In the genomic region with DNA sequence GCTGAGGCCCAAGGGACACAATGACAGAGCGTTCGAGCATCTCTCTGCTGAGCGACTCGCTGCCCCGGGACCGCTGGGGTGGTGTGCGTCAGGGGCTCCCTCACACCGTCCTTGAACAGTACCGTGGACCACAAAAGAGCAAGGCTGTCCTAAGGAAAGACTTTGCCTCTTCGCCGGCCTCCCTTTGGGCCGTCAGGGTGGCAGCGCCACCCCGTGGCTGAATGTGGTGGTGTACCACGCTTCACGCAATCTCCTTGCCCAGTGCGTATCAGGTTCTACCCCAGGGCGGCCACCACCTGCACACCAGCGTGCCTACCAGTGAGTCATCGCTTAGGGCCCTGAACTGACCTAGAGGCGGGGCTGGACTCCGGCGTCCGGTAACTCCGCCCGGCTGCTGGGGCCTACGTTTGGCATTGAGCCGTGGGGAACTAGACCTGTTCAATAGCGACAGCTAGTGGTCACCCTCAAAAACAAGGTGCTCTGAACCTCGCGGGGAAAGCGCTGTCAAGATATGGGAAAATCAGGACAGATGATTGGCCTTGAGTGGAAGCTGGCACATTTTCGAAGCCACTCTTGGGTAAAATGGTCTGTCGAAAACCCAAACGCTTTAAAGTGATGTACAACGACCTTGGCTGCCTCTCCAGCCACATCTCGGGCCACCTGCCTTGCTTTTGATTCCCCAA, we compare ENCODE assay signal across 8 cellular contexts. TPM values are rescaled to one million over a fixed set of nuclear protein-coding genes. Genes with fewer than 3 reads are reported as not detected.
A peak's percentile ranks its signal among the peaks of the same experiment; 100 is the strongest.
DNase-seq lines count a peak whose midpoint lies in the region; ATAC-seq and TF ChIP-seq lines count a peak whose summit lies in the region.

No MANE protein-coding gene starts in this region.

- peak; percentile 100 for DNase-seq in DMS53 (lab: John Stamatoyannopoulos, UW)
- DNase-seq in breast epithelium (ENCODE audit: low spot score in 2 of 2), result peak; percentile 92 to 94
- peak; percentile 98 for DNase-seq in iPS-NIHi7 (ENCODE audit: extremely low spot score)
- DNase-seq in smooth muscle cell (lab: John Stamatoyannopoulos, UW; ENCODE audit: unreplicated experiment), result peak; percentile 47
- DNase-seq in NCI-H1417 treated with DMSO at 0.1 percent for 48 hours (lab: John Stamatoyannopoulos, UW), result no peak

- H3K4me3 ChIP-seq in breast epithelium, result peak overlapping the region; percentile 7 to 47 (median 37)
- peak overlapping the region; percentile 37 for H3K4me3 ChIP-seq in smooth muscle cell

- ATAC-seq in GM21717 (IDR thresholded peaks at IDR 0.05; ENCODE audit: unreplicated experiment), result peak; percentile 65

- no peak overlapping the region for H3K9ac ChIP-seq in smooth muscle cell (ENCODE audit: low read depth)

- no peaks in the 10 kb centered on the region for H3K27me3 ChIP-seq in breast epithelium
- no peaks in the 10 kb centered on the region for H3K27me3 ChIP-seq in smooth muscle cell (ENCODE audit: low read depth)

- peak; percentile 57 for TF ChIP-seq RAD21 in Ishikawa (IDR thresholded peaks at IDR 0.05; ENCODE audit: low read depth)

- TF ChIP-seq CTCF in VCaP (conservative IDR thresholded peaks at IDR 0.05) (0 out of 2 replicates have a peak, but pooled peaks have one; percentile 11), breast epithelium (IDR thresholded peaks at IDR 0.05) (peak; percentile 98), smooth muscle cell (IDR thresholded peaks at IDR 0.05; ENCODE audit: borderline replicate concordance, insufficient read depth, poor library complexity, severe bottlenecking) (peak; percentile 91)

- H3K4me1 ChIP-seq in breast epithelium, result no peaks in the 10 kb centered on the region
- H3K4me1 ChIP-seq in smooth muscle cell (ENCODE audit: low read depth), result no peaks in the 10 kb centered on the region

- H3K79me2 ChIP-seq in smooth muscle cell (ENCODE audit: low read depth), result no peaks in the 10 kb centered on the region

- H3K36me3 ChIP-seq in breast epithelium (no peaks in the 10 kb centered on the region), smooth muscle cell (ENCODE audit: low read depth) (no peaks in the 10 kb centered on the region)

- peak overlapping the region; percentile 8 for H2AFZ ChIP-seq in smooth muscle cell (ENCODE audit: low read depth)

- TF ChIP-seq EP300 in Ishikawa (IDR thresholded peaks at IDR 0.05; ENCODE audit: borderline replicate concordance), result peak; percentile 26; the same call in 1 of the 2 replicates

- H3F3A ChIP-seq in smooth muscle cell (ENCODE audit: low read depth), result peaks cover 4% of the 10 kb centered on the region

- H3K27ac ChIP-seq in VCaP (peak overlapping the region; percentile 79), breast epithelium (peak overlapping the region in 1 of 2 donors; percentile 67), smooth muscle cell (ENCODE audit: low read depth) (no peak overlapping the region)

- no peak for TF ChIP-seq POLR2A in breast epithelium (IDR thresholded peaks at IDR 0.05)

- WGBS in smooth muscle cell (ENCODE audit: low lambda C conversion rate), result 5% methylated on average over 37 of the region's 37 CpGs

- H3K9me3 ChIP-seq in breast epithelium (no peaks in the 10 kb centered on the region), smooth muscle cell (replicated peaks; ENCODE audit: low read depth) (no peaks in the 10 kb centered on the region)

- intact Hi-C loops in breast epithelium (cut with DNase I; ENCODE audit: low total_unique reads), result no loop called here

- no peaks in the 10 kb centered on the region for H4K20me1 ChIP-seq in smooth muscle cell (ENCODE audit: low read depth)

- peak overlapping the region; percentile 72 for H3K4me2 ChIP-seq in smooth muscle cell

TF ChIP-seq in Ishikawa, 13 proteins besides CTCF, POLR2A, EP300 and RAD21:
- TF ChIP-seq CEBPB (IDR thresholded peaks at IDR 0.05), result no peak
- TF ChIP-seq, protein P1, sequence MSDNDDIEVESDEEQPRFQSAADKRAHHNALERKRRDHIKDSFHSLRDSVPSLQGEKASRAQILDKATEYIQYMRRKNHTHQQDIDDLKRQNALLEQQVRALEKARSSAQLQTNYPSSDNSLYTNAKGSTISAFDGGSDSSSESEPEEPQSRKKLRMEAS (IDR thresholded peaks at IDR 0.05), result peak; percentile 83
- no peak for TF ChIP-seq CREB1 (IDR thresholded peaks at IDR 0.05; ENCODE audit: low read depth)
- TF ChIP-seq NFIC (IDR thresholded peaks at IDR 0.05), result peak; percentile 81
- peak; percentile 44; the same call in 1 of the 2 replicates for TF ChIP-seq TEAD4 (IDR thresholded peaks at IDR 0.05)
- TF ChIP-seq, protein P2, sequence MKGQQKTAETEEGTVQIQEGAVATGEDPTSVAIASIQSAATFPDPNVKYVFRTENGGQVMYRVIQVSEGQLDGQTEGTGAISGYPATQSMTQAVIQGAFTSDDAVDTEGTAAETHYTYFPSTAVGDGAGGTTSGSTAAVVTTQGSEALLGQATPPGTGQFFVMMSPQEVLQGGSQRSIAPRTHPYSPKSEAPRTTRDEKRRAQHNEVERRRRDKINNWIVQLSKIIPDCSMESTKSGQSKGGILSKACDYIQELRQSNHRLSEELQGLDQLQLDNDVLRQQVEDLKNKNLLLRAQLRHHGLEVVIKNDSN (IDR thresholded peaks at IDR 0.05), result peak; percentile 47; the same call in 1 of the 2 replicates
- TF ChIP-seq TAF1 (IDR thresholded peaks at IDR 0.05; ENCODE audit: low read depth), result no peak
- TF ChIP-seq EGR1 (IDR thresholded peaks at IDR 0.05), result no peak
- no peak for TF ChIP-seq YY1 (IDR thresholded peaks at IDR 0.05; ENCODE audit: low read depth)
- TF ChIP-seq, protein P3, sequence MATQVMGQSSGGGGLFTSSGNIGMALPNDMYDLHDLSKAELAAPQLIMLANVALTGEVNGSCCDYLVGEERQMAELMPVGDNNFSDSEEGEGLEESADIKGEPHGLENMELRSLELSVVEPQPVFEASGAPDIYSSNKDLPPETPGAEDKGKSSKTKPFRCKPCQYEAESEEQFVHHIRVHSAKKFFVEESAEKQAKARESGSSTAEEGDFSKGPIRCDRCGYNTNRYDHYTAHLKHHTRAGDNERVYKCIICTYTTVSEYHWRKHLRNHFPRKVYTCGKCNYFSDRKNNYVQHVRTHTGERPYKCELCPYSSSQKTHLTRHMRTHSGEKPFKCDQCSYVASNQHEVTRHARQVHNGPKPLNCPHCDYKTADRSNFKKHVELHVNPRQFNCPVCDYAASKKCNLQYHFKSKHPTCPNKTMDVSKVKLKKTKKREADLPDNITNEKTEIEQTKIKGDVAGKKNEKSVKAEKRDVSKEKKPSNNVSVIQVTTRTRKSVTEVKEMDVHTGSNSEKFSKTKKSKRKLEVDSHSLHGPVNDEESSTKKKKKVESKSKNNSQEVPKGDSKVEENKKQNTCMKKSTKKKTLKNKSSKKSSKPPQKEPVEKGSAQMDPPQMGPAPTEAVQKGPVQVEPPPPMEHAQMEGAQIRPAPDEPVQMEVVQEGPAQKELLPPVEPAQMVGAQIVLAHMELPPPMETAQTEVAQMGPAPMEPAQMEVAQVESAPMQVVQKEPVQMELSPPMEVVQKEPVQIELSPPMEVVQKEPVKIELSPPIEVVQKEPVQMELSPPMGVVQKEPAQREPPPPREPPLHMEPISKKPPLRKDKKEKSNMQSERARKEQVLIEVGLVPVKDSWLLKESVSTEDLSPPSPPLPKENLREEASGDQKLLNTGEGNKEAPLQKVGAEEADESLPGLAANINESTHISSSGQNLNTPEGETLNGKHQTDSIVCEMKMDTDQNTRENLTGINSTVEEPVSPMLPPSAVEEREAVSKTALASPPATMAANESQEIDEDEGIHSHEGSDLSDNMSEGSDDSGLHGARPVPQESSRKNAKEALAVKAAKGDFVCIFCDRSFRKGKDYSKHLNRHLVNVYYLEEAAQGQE (IDR thresholded peaks at IDR 0.05; ENCODE audit: low read depth), result no peak
- no peak for TF ChIP-seq FOXM1 (IDR thresholded peaks at IDR 0.05; ENCODE audit: borderline replicate concordance, low read depth)
- TF ChIP-seq ZBTB7A (IDR thresholded peaks at IDR 0.05; ENCODE audit: low read depth), result no peak
- TF ChIP-seq TCF12 (IDR thresholded peaks at IDR 0.05; ENCODE audit: low read depth), result peak; percentile 75

RNA-seq across cellular contexts. Expression of a gene that starts 8.1 kb away (rescaled TPM):
- total RNA-seq in breast epithelium (1 to 10 TPM; 3.6 to 4.6 (median 4.4) TPM), smooth muscle cell (0.04 TPM in 1 of 2 replicates, not detected in the other)
- 0.72 TPM in 1 of 2 replicates, not detected in the other for polyA plus RNA-seq in smooth muscle cell

RNA-seq across cellular contexts. Expression of a gene that starts 36.6 kb away (rescaled TPM):
- total RNA-seq in breast epithelium (1 to 10 TPM in 2 of 3 donors, under 1 TPM in 1; 0.64 to 3.1 (median 2.0) TPM), smooth muscle cell (5.0 and 10.6 TPM in 2 replicates)
- polyA plus RNA-seq in smooth muscle cell, result 1.0 and 3.8 TPM in 2 replicates

RNA-seq across cellular contexts. Expression of a gene that starts 43.1 kb away (rescaled TPM):
- total RNA-seq in breast epithelium, result 10 to 100 TPM in 1 of 3 donors, 1 to 10 TPM in 1, under 1 TPM in 1; 0.88 to 90.1 (median 7.5) TPM
- not detected in 2 replicates for total RNA-seq in smooth muscle cell
- polyA plus RNA-seq in smooth muscle cell, result 0.74 TPM in 1 of 2 replicates, not detected in the other

RNA-seq across cellular contexts. Expression of a gene that starts 58.2 kb away (rescaled TPM):
- total RNA-seq in breast epithelium (10 to 100 TPM in 2 of 3 donors, 1 to 10 TPM in 1; 1.9 to 81.8 (median 42.9) TPM), smooth muscle cell (52.3 and 59.6 TPM in 2 replicates)
- polyA plus RNA-seq in smooth muscle cell, result 18.1 and 57.4 TPM in 2 replicates

Comparison
In these comparisons a context has a peak if more than half of its experiments do, and no peak if none do; other contexts are left out.
1. CTCF ChIP-seq: peak in every context shown above with its lines; median percentile 98 in breast epithelium; 91 in smooth muscle cell; 11 in VCaP.